In genomic region chr3:4824948-4825325, GRCh38 we compare ENCODE assay signal across 10 cellular contexts.
DNase-seq lines count a peak whose midpoint lies in the region; ATAC-seq and TF ChIP-seq lines count a peak whose summit lies in the region.
"Had no signal": no experiment of that assay in that cellular context is flagged by ENCODE, and none has a peak within 500 bp of the region (broad histone marks: within the 10 kb centered on the region; RNA-seq: fewer than 3 reads in every experiment).

No MANE protein-coding gene starts in this region.

- H3K27ac ChIP-seq in right atrium auricular region (peak overlapping the region; percentile 77 to 82), lung (ENCODE audit: low read depth in 1 of 2, low read length in 1 of 2) (peak overlapping the region; percentile 49 to 86), vagina (peak overlapping the region; percentile 79)

- H3K27me3 ChIP-seq in right atrium auricular region (no peaks in the 10 kb centered on the region), lung (ENCODE audit: control insufficient read depth, insufficient read depth) (no peaks in the 10 kb centered on the region), vagina (no peaks in the 10 kb centered on the region)

- intact Hi-C loops in cardiac septum (cut with DNase I): loop anchor here (2.0 to 5.0 kb wide), 5 partner anchors 52 to 232 kb away; no protein-coding TSS in a partner anchor
- intact Hi-C loops in vagina (cut with DNase I): loop anchor here (5.0 kb wide), 2 partner anchors 78 to 157 kb away; no protein-coding TSS in a partner anchor

- TF ChIP-seq CTCF in right atrium auricular region (IDR thresholded peaks at IDR 0.05): no peak
- TF ChIP-seq CTCF in astrocyte of the spinal cord (IDR thresholded peaks at IDR 0.05; ENCODE audit: low read depth, low read length): no peak
- TF ChIP-seq CTCF in lung (IDR thresholded peaks at IDR 0.05; ENCODE audit: control extremely low read depth, extremely low read depth): no peak
- TF ChIP-seq CTCF in vagina (IDR thresholded peaks at IDR 0.05): no peak

- no peaks in the 10 kb centered on the region for H3K9me3 ChIP-seq in right atrium auricular region
- H3K9me3 ChIP-seq in lung (ENCODE audit: control insufficient read depth in 2 of 2, insufficient read depth in 1 of 2, low read length in 1 of 2): no peaks in the 10 kb centered on the region
- no peaks in the 10 kb centered on the region for H3K9me3 ChIP-seq in vagina

- ATAC-seq in lung (ENCODE audit: insufficient read depth, low FRiP score): no peak
- ATAC-seq in HG02870 (IDR thresholded peaks at IDR 0.05; ENCODE audit: unreplicated experiment): no peak

- WGBS in lung, 2 donors: 31 to 42% methylated on average over 3 of the region's 3 CpGs

- H3K4me3 ChIP-seq in right atrium auricular region (no peak overlapping the region), astrocyte of the spinal cord (ENCODE audit: low read depth, low read length) (no peak overlapping the region), lung (no peak overlapping the region), vagina (no peak overlapping the region)

- TF ChIP-seq POLR2A in vagina (IDR thresholded peaks at IDR 0.05): no peak

- in situ Hi-C loops in astrocyte of the spinal cord (cut with HindIII; ENCODE audit: low sequenced_read_pairs): no loop called here

- H3K36me3 ChIP-seq in right atrium auricular region (peaks cover 8% of the 10 kb centered on the region), lung (ENCODE audit: control insufficient read depth in 2 of 2, insufficient read depth in 2 of 2, low read length in 2 of 2) (peaks cover 0 to 12% of the 10 kb centered on the region in 2 donors), vagina (no peaks in the 10 kb centered on the region)

- DNase-seq in right atrium auricular region (ENCODE audit: low spot score): no peak
- DNase-seq in cardiac septum (ENCODE audit: low spot score): no peak
- peak; percentile 81 for DNase-seq in astrocyte of the spinal cord (ENCODE audit: low read depth, low spot score)
- no peak for DNase-seq in lung (ENCODE audit: low spot score)
- DNase-seq in vagina (ENCODE audit: extremely low spot score in 2 of 2): no peak
- DNase-seq in activated CD4-positive, CD25-positive, alpha-beta regulatory T cell (lab: John Stamatoyannopoulos, UW): no peak
- no peak for DNase-seq in amniotic stem cell (lab: John Stamatoyannopoulos, UW)
- DNase-seq: activated CD4-positive, alpha-beta T cell treated with anti-CD3 and anti-CD28 coated beads for 4 hours; GDM1 had no signal

- peaks cover 0 to 51% of the 10 kb centered on the region in 2 donors for H3K4me1 ChIP-seq in right atrium auricular region
- H3K4me1 ChIP-seq in lung (ENCODE audit: control insufficient read depth in 2 of 2, insufficient read depth in 2 of 2, low read length in 2 of 2): peaks cover 12 to 26% of the 10 kb centered on the region in 2 donors
- peaks cover 60% of the 10 kb centered on the region for H3K4me1 ChIP-seq in vagina
